Comparison of ENCODE assay signal across 1 cellular context in the genomic region with DNA sequence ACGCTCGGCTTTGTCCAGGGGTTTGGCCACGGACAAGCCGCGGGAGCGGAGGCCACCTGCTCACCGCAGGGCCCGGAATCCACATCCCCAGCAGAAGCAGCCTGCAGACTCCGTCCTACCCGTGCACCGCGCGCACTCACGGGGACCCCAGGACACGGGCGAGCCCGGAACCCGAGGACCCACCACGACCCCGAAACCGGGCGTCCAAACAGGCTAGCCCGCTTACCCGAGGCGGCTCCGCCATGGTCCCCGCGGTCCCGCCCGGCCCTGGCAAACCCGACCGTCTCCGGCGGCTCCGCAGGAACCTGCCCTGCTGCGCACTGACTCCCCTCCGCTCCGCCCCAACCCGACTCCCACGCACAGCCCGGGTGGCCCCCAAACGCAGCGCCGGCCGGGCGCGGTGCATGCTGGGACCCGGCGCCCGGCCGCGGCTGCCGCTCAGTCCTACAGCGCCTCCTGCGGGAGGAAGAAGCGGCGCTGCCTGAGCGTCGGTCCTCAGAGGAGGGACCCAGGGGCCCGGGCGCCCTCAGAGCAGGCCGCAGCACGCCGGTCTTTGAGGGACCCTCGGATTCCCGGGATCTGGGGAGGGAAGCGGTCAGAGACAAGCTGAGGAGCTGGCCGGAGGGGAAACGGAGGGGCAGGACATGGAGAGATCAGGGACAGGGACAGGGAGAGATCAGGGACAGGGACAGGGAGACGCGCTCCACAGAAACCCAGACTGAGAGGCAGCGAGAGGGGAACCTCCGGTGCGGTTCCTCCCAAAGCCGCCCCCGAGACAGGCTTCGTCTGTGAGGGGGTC.
TF ChIP-seq lines count a peak whose summit lies in the region.

TSS of gene ZNF786 (minus strand) at position 322 of the 799 bp plus-strand sequence. CDS start at position 244, 78 bp downstream.

TF ChIP-seq in WTC11, 78 proteins besides CTCF, POLR2A, EP300 and RAD21 (continued from another document):
- TF ChIP-seq, protein P1, sequence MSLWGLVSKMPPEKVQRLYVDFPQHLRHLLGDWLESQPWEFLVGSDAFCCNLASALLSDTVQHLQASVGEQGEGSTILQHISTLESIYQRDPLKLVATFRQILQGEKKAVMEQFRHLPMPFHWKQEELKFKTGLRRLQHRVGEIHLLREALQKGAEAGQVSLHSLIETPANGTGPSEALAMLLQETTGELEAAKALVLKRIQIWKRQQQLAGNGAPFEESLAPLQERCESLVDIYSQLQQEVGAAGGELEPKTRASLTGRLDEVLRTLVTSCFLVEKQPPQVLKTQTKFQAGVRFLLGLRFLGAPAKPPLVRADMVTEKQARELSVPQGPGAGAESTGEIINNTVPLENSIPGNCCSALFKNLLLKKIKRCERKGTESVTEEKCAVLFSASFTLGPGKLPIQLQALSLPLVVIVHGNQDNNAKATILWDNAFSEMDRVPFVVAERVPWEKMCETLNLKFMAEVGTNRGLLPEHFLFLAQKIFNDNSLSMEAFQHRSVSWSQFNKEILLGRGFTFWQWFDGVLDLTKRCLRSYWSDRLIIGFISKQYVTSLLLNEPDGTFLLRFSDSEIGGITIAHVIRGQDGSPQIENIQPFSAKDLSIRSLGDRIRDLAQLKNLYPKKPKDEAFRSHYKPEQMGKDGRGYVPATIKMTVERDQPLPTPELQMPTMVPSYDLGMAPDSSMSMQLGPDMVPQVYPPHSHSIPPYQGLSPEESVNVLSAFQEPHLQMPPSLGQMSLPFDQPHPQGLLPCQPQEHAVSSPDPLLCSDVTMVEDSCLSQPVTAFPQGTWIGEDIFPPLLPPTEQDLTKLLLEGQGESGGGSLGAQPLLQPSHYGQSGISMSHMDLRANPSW (CRISPR knock-in tag; conservative IDR thresholded peaks at IDR 0.05; ENCODE audit: low read depth) = no peak
